8 cellular contexts compared by ENCODE assay signal in the genomic region with DNA sequence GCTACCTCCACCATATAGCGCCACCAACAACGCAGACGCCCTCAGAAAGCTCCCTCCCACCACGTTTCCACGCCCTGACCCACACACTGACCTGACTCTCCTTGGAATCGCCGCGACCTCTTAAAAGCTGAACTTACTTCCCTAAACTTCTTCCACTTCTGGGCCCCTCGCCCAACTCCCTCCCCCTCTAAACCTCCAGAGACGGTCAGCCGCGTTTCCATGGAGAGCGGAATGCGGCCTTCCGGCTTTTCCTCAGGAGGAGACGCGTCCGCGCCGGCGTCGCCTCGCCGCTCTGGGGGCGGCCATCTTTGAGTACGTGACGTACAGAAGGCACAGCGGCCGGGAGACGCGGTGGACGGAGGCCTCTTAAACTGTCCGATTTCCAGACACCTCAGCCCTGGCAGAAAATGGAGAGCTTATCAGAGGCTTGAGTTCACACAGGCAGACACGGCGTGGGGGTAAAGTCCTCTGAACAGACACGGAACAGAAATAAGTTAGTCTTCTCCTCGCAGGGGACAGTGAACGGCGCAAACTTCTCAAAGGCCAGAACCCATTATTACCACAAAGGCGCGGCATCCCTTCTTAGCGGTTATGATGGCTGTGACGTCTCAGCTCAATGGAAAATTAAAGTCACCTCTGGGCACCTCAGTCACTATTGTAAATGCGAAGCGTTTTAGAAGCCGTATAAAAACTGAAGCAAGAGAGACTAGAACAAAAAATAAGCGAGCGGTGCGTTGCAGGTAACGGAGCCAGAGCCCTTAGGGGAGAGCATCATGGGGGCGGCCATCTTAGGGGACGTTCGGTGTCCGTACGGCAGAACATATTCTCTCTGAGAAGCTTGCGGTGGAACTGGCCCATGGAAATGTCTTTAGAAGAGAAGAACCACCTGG.
A peak's percentile ranks its signal among the peaks of the same experiment; 100 is the strongest.
DNase-seq lines count a peak whose midpoint lies in the region; ATAC-seq and FAIRE-seq lines count a peak whose summit lies in the region.

Gene ZNF432, minus strand, starts transcription at position 235 of the 890 bp plus-strand sequence. CDS start 1,970 bp downstream, outside the sequence.

- FAIRE-seq in A204.1 (lab: Jason Lieb, UNC): peak; percentile 78

- peaks cover 35% of the 10 kb centered on the region for H3K36me3 Mint-ChIP-seq in central memory CD8-positive, alpha-beta T cell (ENCODE audit: insufficient read depth)

- H3K4me3 Mint-ChIP-seq in central memory CD8-positive, alpha-beta T cell: peak within 1 kb of the TSS; percentile 99

- no peaks in the 10 kb centered on the region for H3K27me3 Mint-ChIP-seq in central memory CD8-positive, alpha-beta T cell

- ATAC-seq in GM18861 (IDR thresholded peaks at IDR 0.05; ENCODE audit: unreplicated experiment) (peak; percentile 81), HG03095 (IDR thresholded peaks at IDR 0.05; ENCODE audit: unreplicated experiment) (peak; percentile 81)
- ATAC-seq in activated CD4-positive, CD25-positive, alpha-beta regulatory T cell treated with anti-CD3 and anti-CD28 coated beads, Interleukin-2, amount 50 U/mL, for 24 hours: peak; percentile 87 to 90
- ATAC-seq in central memory CD8-positive, alpha-beta T cell (replicated peaks; ENCODE audit: extremely low read depth, poor library complexity, severe bottlenecking): peak; percentile 85

- peaks cover 26% of the 10 kb centered on the region for H3K9me3 Mint-ChIP-seq in central memory CD8-positive, alpha-beta T cell

- DNase-seq in NCI-H2196 treated with DMSO at 0.1 percent for 48 hours (lab: John Stamatoyannopoulos, UW; ENCODE audit: unreplicated experiment) (peak; percentile 74), iris pigment epithelial cell (ENCODE audit: low read depth) (peak; percentile 94)
- DNase-seq in central memory CD8-positive, alpha-beta T cell (ENCODE audit: low spot score in 2 of 2): peak; percentile 74 to 77
- peak; percentile 64 to 66 for DNase-seq in stimulated activated CD4-positive, alpha-beta T cell treated with anti-CD3 and anti-CD28 coated beads, Interleukin-12 subunit alpha, Interleukin-12 subunit beta, amount 100 ng/mL, for 24 hours (ENCODE audit: low read depth in 2 of 2)

- peak within 1 kb of the TSS; percentile 100 for H3K27ac Mint-ChIP-seq in central memory CD8-positive, alpha-beta T cell (ENCODE audit: low read depth)

- peaks cover 26% of the 10 kb centered on the region for H3K4me1 Mint-ChIP-seq in central memory CD8-positive, alpha-beta T cell

Comparison
In these comparisons a context has a peak if more than half of its experiments do, and no peak if none do; other contexts are left out.
1. Peak in every context shown above with its lines: DNase-seq and ATAC-seq.